27 cellular contexts compared by ENCODE assay signal in genomic region chr10:14253079-14253478, GRCh38.
DNase-seq lines count a peak whose midpoint lies in the region; ATAC-seq and FAIRE-seq lines count a peak whose summit lies in the region.
"Had no signal": no experiment of that assay in that cellular context is flagged by ENCODE, and none has a peak within 500 bp of the region (broad histone marks: within the 10 kb centered on the region; RNA-seq: fewer than 3 reads in every experiment).

No MANE protein-coding gene starts in this region.

- DNase-seq in HS-27A (ENCODE audit: low read depth) (peak; percentile 27), amniotic epithelial cell (ENCODE audit: low read depth) (peak; percentile 9), frontal cortex (ENCODE audit: low spot score in 2 of 2) (no peak), inferior parietal cortex (ENCODE audit: extremely low spot score) (no peak), DMS79 (lab: John Stamatoyannopoulos, UW) (no peak), hippocampal formation (lab: John Stamatoyannopoulos, UW) (no peak)
- DNase-seq: BE2C; CD8-positive, alpha-beta memory T cell; DMS 273 treated with DMSO at 0.1 percent for 48 hours; DMS79 treated with DMSO at 0.1 percent for 48 hours; GM23248; H7; Karpas-422; MG63; NCI-H1105 treated with DMSO at 0.1 percent for 48 hours; NCI-H146; NCI-H1930; NCI-H2107; NCI-H446 treated with DMSO at 0.1 percent for 48 hours; NCI-H526; NCI-H82; NK-92 treated with Interleukin-12 subunit alpha and Interleukin-12 subunit beta, amount 100 ng/mL, for 24 hours; SJCRH30 had no signal

- no peak for ATAC-seq in GM19328 (IDR thresholded peaks at IDR 0.05; ENCODE audit: unreplicated experiment)
- ATAC-seq: HepG2, Right ventricle myocardium inferior, SK-N-SH treated with all-trans-retinoic acid at 6 μM for 48 hours had no signal

- FAIRE-seq in frontal cortex (lab: Jason Lieb, UNC) = peak; percentile 28
- FAIRE-seq: HepG2 had no signal

Comparison
In these comparisons a context has a peak if more than half of its experiments do, and no peak if none do; other contexts are left out.
1. DNase-seq: peak in HS-27A (single experiment) and amniotic epithelial cell (single experiment); none in frontal cortex (0 of 2), inferior parietal cortex (single experiment), DMS79 (single experiment) and hippocampal formation (0 of 2).